In genomic region chr5:149988126-149988525, GRCh38 we compare ENCODE assay signal across 29 cellular contexts. TPM values are rescaled to one million over a fixed set of nuclear protein-coding genes. Genes with fewer than 3 reads are reported as not detected.
"Had no signal": no experiment of that assay in that cellular context is flagged by ENCODE, and none has a peak within 500 bp of the region (broad histone marks: within the 10 kb centered on the region; RNA-seq: fewer than 3 reads in every experiment).

No MANE protein-coding gene starts in this region.

- DNase-seq: cortex of kidney; effector memory CD4-positive, alpha-beta T cell; gastrocnemius medialis; kidney; left cardiac atrium; left ventricle myocardium superior; naive thymus-derived CD4-positive, alpha-beta T cell; nephron progenitor cell; psoas muscle; retina; spleen; stimulated activated CD4-positive, alpha-beta T cell treated with anti-CD3 and anti-CD28 coated beads, Interleukin-15, amount 100 ng/mL, for 24 hours; stimulated activated CD4-positive, alpha-beta T cell treated with anti-CD3 and anti-CD28 coated beads, Interleukin-1b, Interleukin-23, amount 100 ng/mL, for 48 hours; stimulated activated CD4-positive, alpha-beta T cell treated with anti-CD3 and anti-CD28 coated beads, Interleukin-4, amount 100 ng/mL, for 4 hours; stimulated activated naive B cell treated with anti-CD40 and anti-IgM and Interleukin-4, amounts not matched to agents 10 μg/mL and 1 μg/mL and 100 μg/mL, for 72 hours; stimulated activated naive CD8-positive, alpha-beta T cell treated with anti-CD3 and anti-CD28 coated beads, Interleukin-15, amount 100 ng/mL, for 72 hours; testis had no signal

- H3K27ac ChIP-seq: epithelial cell of prostate, esophagus muscularis mucosa, gastrocnemius medialis, parathyroid adenoma, psoas muscle, spleen, testis, tibial nerve had no signal

- H3K9me3 ChIP-seq: esophagus muscularis mucosa, gastrocnemius medialis, psoas muscle, spleen, testis, tibial nerve had no signal

- FAIRE-seq: kidney had no signal

- ATAC-seq: gastrocnemius medialis; left cardiac atrium; left ventricle myocardium superior; naive thymus-derived CD4-positive, alpha-beta T cell; sciatic nerve; stimulated activated naive CD8-positive, alpha-beta T cell treated with anti-CD3 and anti-CD28 coated beads, Interleukin-15, amount 100 ng/mL, for 72 hours had no signal

- H2AFZ ChIP-seq: parathyroid adenoma had no signal

- H3K36me3 ChIP-seq: gastrocnemius medialis had no signal

- H3K4me1 ChIP-seq: esophagus muscularis mucosa, parathyroid adenoma, psoas muscle, testis, tibial nerve had no signal

- H3K27me3 ChIP-seq: esophagus muscularis mucosa, gastrocnemius medialis, spleen, testis, tibial nerve had no signal

- H3K4me3 ChIP-seq: esophagus muscularis mucosa, gastrocnemius medialis, lung, psoas muscle, spleen, testis, tibial nerve had no signal

- H3K79me2 ChIP-seq: parathyroid adenoma had no signal

RNA-seq across cellular contexts. Expression of gene PDE6A, which starts 43.5 kb away (rescaled TPM):
- total RNA-seq: esophagus muscularis mucosa; gastrocnemius medialis; mesenteric fat pad; mononuclear cell; naive thymus-derived CD4-positive, alpha-beta T cell; omental fat pad; sciatic nerve; skeletal muscle tissue; spleen; subcutaneous adipose tissue; ureter had no signal
- polyA plus RNA-seq: spleen had no signal
